ENCODE assay signal across 1 cellular context in the genomic region with DNA sequence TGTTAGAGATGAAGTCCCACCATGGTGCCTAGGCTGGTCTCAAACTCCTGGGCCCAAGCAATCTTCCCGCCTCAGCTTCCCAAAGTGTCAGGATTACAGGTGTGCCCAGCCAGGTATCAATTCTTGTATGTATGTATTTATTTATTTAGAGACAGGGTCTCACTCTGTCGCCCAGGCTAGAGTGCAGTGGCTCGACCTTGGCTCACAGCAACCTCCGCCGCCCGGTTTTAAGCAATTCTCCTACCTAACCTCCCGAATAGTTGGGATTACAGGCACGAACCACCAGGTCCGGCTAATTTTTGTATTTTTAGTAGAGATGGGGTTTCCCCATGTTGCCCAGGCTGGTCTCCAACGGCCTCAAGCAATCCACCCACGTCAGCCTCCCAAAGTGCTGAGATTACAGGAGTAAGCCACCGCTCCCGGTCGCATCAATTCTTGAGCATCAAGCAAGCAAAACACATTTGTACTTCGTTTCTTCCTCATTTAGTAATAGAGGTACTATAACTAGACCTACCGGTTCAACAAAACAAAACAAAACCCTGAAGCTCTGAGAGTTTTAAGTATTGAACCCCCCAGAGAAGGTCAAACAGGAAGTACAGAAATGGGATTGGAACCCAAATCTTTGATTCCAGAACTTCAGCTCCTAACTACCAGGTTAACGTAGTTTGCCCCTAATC.
TF ChIP-seq lines count a peak whose summit lies in the region.

No MANE protein-coding gene starts in this region.

TF ChIP-seq in IMR-90, 13 proteins besides CTCF, POLR2A, EP300 and RAD21:
- no peak for TF ChIP-seq ELK1 (IDR thresholded peaks at IDR 0.05; ENCODE audit: borderline replicate concordance, low read depth, low read length)
- TF ChIP-seq RCOR1 (IDR thresholded peaks at IDR 0.05; ENCODE audit: insufficient replicate concordance, low read length) = no peak
- TF ChIP-seq MXI1 (IDR thresholded peaks at IDR 0.05; ENCODE audit: borderline replicate concordance, low read depth, low read length) = no peak
- no peak for TF ChIP-seq FOS (IDR thresholded peaks at IDR 0.05; ENCODE audit: low read depth, low read length)
- TF ChIP-seq CEBPB (IDR thresholded peaks at IDR 0.05; ENCODE audit: low read depth, low read length) = no peak
- no peak for TF ChIP-seq MAFK (IDR thresholded peaks at IDR 0.05; ENCODE audit: low read depth, low read length)
- TF ChIP-seq RFX5 (IDR thresholded peaks at IDR 0.05; ENCODE audit: low read depth, low read length) = no peak
- no peak for TF ChIP-seq MAZ (IDR thresholded peaks at IDR 0.05; ENCODE audit: borderline replicate concordance, low read depth, low read length)
- TF ChIP-seq CHD1 (IDR thresholded peaks at IDR 0.05; ENCODE audit: low read depth, low read length) = no peak
- TF ChIP-seq USF2 (IDR thresholded peaks at IDR 0.05; ENCODE audit: low read depth, low read length) = no peak
- no peak for TF ChIP-seq BHLHE40 (IDR thresholded peaks at IDR 0.05; ENCODE audit: low read depth, low read length)
- TF ChIP-seq SMC3 (IDR thresholded peaks at IDR 0.05; ENCODE audit: low read depth, low read length) = no peak
- no peak for TF ChIP-seq NFE2L2 (IDR thresholded peaks at IDR 0.05; ENCODE audit: low read depth, low read length)
